15 cellular contexts compared by ENCODE assay signal in the genomic region with DNA sequence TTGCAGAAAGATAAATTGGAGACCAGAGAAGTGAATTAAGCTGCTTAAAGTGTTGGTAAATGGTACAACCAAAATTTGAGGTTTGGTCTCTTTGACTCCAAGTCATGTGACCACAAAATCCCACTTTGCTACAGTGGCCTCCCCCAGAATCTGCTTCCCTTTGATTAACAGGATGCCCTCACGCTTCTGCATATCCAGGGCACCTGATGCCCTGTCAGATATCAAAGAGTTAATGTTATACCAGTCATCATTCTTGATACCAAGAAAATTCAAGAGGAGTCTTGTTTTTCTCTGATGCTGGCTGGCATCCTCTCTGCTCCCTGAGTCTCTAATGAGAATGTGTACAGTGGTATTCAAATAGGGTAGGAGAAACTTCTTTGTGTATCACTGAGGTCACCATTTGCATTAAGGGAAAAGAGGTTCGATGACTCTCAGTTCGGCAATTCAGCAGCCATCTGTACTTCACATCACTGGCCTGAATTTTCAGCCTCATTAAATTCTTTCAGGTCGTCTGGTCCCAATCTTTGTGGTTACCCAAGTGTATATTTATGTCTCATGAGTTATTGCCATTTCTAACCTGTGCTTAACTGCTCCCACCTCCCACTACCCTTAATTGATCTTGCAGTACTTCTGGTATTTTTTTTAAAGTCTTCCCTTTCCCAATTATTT.
DNase-seq lines count a peak whose midpoint lies in the region; ATAC-seq and TF ChIP-seq lines count a peak whose summit lies in the region.
"Had no signal": no experiment of that assay in that cellular context is flagged by ENCODE, and none has a peak within 500 bp of the region (broad histone marks: within the 10 kb centered on the region; RNA-seq: fewer than 3 reads in every experiment).

No MANE protein-coding gene starts in this region.

- DNase-seq in astrocyte of the hippocampus (ENCODE audit: low read depth, low spot score) = peak; percentile 37
- DNase-seq in left kidney (ENCODE audit: low read depth, low spot score) = peak; percentile 41
- DNase-seq in BE2C = no peak
- no peak for DNase-seq in OCI-M1 (lab: John Stamatoyannopoulos, UW)
- no peak for DNase-seq in left lung
- DNase-seq in WERI-Rb-1 = no peak
- DNase-seq: 8988T; AML-193; CD4-positive, CD25-positive, alpha-beta regulatory T cell; DMS 273 treated with DMSO at 0.1 percent for 48 hours; DMS79 had no signal

- no peak overlapping the region for H3K27ac ChIP-seq in left lung
- H3K27ac ChIP-seq in WERI-Rb-1 = no peak overlapping the region
- H3K27ac ChIP-seq: BLaER1 treated with 17β-estradiol and CSF1 and Interleukin-3, amounts not matched to agents 10 nM and 100 nM had no signal

- H3K27me3 ChIP-seq in BE2C (no peaks in the 10 kb centered on the region), left lung (no peaks in the 10 kb centered on the region), WERI-Rb-1 (ENCODE audit: insufficient read depth, low read depth, severe bottlenecking) (no peaks in the 10 kb centered on the region)
- H3K27me3 ChIP-seq: BLaER1 treated with 17β-estradiol and CSF1 and Interleukin-3, amounts not matched to agents 10 nM and 100 nM had no signal

- H3K4me1 ChIP-seq in BE2C (no peaks in the 10 kb centered on the region), left lung (no peaks in the 10 kb centered on the region)

- H3K9me3 ChIP-seq in BE2C (no peaks in the 10 kb centered on the region), left lung (no peaks in the 10 kb centered on the region), WERI-Rb-1 (ENCODE audit: severe bottlenecking) (no peaks in the 10 kb centered on the region)
- H3K9me3 ChIP-seq: BLaER1 treated with 17β-estradiol and CSF1 and Interleukin-3, amounts not matched to agents 10 nM and 100 nM had no signal

- intact Hi-C loops in left lung (cut with DNase I) = no loop called here

- no peak overlapping the region for H3K4me3 ChIP-seq in BE2C (ENCODE audit: low read depth, low read length)
- no peak overlapping the region for H3K4me3 ChIP-seq in left lung
- no peak overlapping the region for H3K4me3 ChIP-seq in WERI-Rb-1 (ENCODE audit: low read depth, low read length)
- H3K4me3 ChIP-seq: BLaER1 treated with 17β-estradiol and CSF1 and Interleukin-3, amounts not matched to agents 10 nM and 100 nM had no signal

- peak; percentile 53 for ATAC-seq in GM18867 (IDR thresholded peaks at IDR 0.05; ENCODE audit: unreplicated experiment)
- ATAC-seq in HG02870 (IDR thresholded peaks at IDR 0.05; ENCODE audit: unreplicated experiment) = peak; percentile 59
- no peak for ATAC-seq in left lung
- ATAC-seq: HCT116 had no signal

- TF ChIP-seq CTCF in BE2C (IDR thresholded peaks at IDR 0.05; ENCODE audit: low read depth, low read length) = no peak
- no peak for TF ChIP-seq CTCF in left lung (IDR thresholded peaks at IDR 0.05)
- no peak for TF ChIP-seq CTCF in WERI-Rb-1 (IDR thresholded peaks at IDR 0.05; ENCODE audit: low read depth, low read length)

- no peaks in the 10 kb centered on the region for H3K36me3 ChIP-seq in BE2C
- H3K36me3 ChIP-seq in left lung = no peaks in the 10 kb centered on the region
- no peaks in the 10 kb centered on the region for H3K36me3 ChIP-seq in WERI-Rb-1
- H3K36me3 ChIP-seq: BLaER1 treated with 17β-estradiol and CSF1 and Interleukin-3, amounts not matched to agents 10 nM and 100 nM had no signal

Comparison
In these comparisons a context has a peak if more than half of its experiments do, and no peak if none do; other contexts are left out.
1. DNase-seq: peak in astrocyte of the hippocampus (single experiment) and left kidney (single experiment); none in BE2C (single experiment), OCI-M1 (single experiment), left lung (0 of 2) and WERI-Rb-1 (single experiment).